ENCODE assay signal across 1 cellular context in genomic region chr3:101509276-101509675, GRCh38.
TF ChIP-seq lines count a peak whose summit lies in the region.

No MANE protein-coding gene starts in this region.

TF ChIP-seq in K562, 482 proteins besides CTCF, POLR2A, EP300 and RAD21 (continued from another document):
- TF ChIP-seq E2F8 (IDR thresholded peaks at IDR 0.05; ENCODE audit: low read depth, partially characterized antibody) (no peak), SNIP1 (IDR thresholded peaks at IDR 0.05; ENCODE audit: low read depth) (no peak), HMBOX1 (IDR thresholded peaks at IDR 0.05) (peak; percentile 41), E2F4 (CRISPR knock-in tag; IDR thresholded peaks at IDR 0.05; ENCODE audit: low read depth) (no peak), ZNF282 (CRISPR knock-in tag; IDR thresholded peaks at IDR 0.05) (no peak), PKNOX1 (IDR thresholded peaks at IDR 0.05) (peak; percentile 6; the same call in 1 of the 2 replicates), HOXB6 (CRISPR knock-in tag; IDR thresholded peaks at IDR 0.05; ENCODE audit: borderline replicate concordance) (no peak), ZNF740 (CRISPR knock-in tag; IDR thresholded peaks at IDR 0.05) (no peak), ZNF740 (tag; IDR thresholded peaks at IDR 0.05) (no peak), HBP1 (CRISPR knock-in tag; IDR thresholded peaks at IDR 0.05) (no peak), TBP (optimal IDR thresholded peaks at IDR 0.05; ENCODE audit: low read depth, low read length) (no peak), ZNF655 (CRISPR knock-in tag; IDR thresholded peaks at IDR 0.05) (no peak)
